Comparison of ENCODE assay signal across 28 cellular contexts in genomic region chr13:53204598-53204997, GRCh38.
"Had no signal": no experiment of that assay in that cellular context is flagged by ENCODE, and none has a peak within 500 bp of the region (broad histone marks: within the 10 kb centered on the region; RNA-seq: fewer than 3 reads in every experiment).

No MANE protein-coding gene starts in this region.

- ATAC-seq: effector memory CD8-positive, alpha-beta T cell; esophagus mucosa; foreskin keratinocyte; gastrocnemius medialis; gastroesophageal sphincter; heart left ventricle; heart right ventricle had no signal

- FAIRE-seq: colon, endometrium, endothelial cell of umbilical vein, frontal cortex had no signal

- DNase-seq: colonic mucosa; cortex of kidney; dermis blood vessel endothelial cell; dorsolateral prefrontal cortex; effector CD4-positive, alpha-beta T cell; effector CD8-positive, alpha-beta T cell; effector memory CD4-positive, alpha-beta T cell; effector memory CD8-positive, alpha-beta T cell; endodermal cell; erythroblast; esophagus squamous epithelium; foreskin fibroblast; foreskin keratinocyte; foreskin melanocyte; gastrocnemius medialis; glutamatergic neuron; head of caudate nucleus; heart left ventricle; heart right ventricle had no signal

- H3K27ac ChIP-seq: colonic mucosa, coronary artery, dorsolateral prefrontal cortex, epithelial cell of prostate, esophagus muscularis mucosa, esophagus squamous epithelium, foreskin keratinocyte, gastrocnemius medialis, gastroesophageal sphincter, heart left ventricle, heart right ventricle had no signal

- H3K9me3 ChIP-seq: colonic mucosa, esophagus muscularis mucosa, esophagus squamous epithelium, gastrocnemius medialis, heart left ventricle, heart right ventricle had no signal

- H3K4me1 ChIP-seq: colonic mucosa, foreskin keratinocyte, gastrocnemius medialis, gastroesophageal sphincter, heart right ventricle had no signal

- H3K36me3 ChIP-seq: colonic mucosa, esophagus muscularis mucosa, esophagus squamous epithelium, gastrocnemius medialis, gastroesophageal sphincter, heart left ventricle, heart right ventricle had no signal

- H3K4me3 ChIP-seq: colonic mucosa, coronary artery, dorsolateral prefrontal cortex, esophagus muscularis mucosa, esophagus squamous epithelium, gastrocnemius medialis, gastroesophageal sphincter, heart left ventricle, heart right ventricle had no signal
